Comparison of ENCODE assay signal across 9 cellular contexts in the genomic region with DNA sequence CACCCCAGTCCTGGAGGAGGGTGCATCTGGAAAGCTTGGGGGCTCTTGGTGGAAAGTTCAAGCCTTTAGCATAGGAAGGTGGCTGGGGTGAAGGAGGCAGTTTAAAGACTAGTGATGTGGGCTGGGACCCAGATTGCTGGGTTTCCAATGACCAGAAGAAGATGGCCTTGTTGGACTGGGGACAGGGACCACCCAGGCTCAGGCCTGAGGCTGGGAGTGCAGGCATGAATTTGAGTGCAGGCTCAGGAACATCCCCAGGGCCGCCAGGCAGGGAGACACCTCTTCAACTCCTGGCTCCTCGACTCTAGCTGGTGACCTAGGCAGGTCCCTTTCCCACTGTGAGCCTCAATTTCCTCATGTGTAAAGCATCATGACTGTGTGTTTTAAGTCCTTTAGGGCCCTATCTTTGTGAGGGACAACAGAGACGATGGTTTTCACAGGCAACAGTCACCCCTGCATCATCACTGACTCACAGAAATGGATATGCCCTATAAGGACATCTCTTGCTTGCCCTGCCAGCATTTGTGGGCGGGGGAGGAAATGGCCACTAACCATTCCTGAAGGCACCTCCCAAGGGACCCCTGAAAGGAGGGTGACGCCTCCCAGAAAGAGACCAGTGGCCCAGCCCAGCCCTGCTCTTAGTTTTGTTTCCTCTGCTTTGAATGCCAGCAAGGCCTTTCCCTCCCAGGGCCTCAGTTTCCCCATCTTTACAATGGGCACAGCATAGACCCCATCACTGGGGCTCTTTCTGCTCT. TPM values are rescaled to one million over a fixed set of nuclear protein-coding genes. Genes with fewer than 3 reads are reported as not detected.
DNase-seq lines count a peak whose midpoint lies in the region; ATAC-seq and TF ChIP-seq lines count a peak whose summit lies in the region.
"Had no signal": no experiment of that assay in that cellular context is flagged by ENCODE, and none has a peak within 500 bp of the region (broad histone marks: within the 10 kb centered on the region; RNA-seq: fewer than 3 reads in every experiment).

No MANE protein-coding gene starts in this region.

- TF ChIP-seq POLR2A in GM15510 (IDR thresholded peaks at IDR 0.05; ENCODE audit: borderline replicate concordance, extremely low read depth, insufficient read length), result peak; percentile 28

- peaks cover 93% of the 10 kb centered on the region for H3K4me1 Mint-ChIP-seq in activated CD8-positive, alpha-beta T cell treated with anti-CD3 and anti-CD28 coated beads, Interleukin-2, amount 10 ng/mL, durations not matched to agents 7 days and 5 days (ENCODE audit: low read depth)

- peak; percentile 43 for ATAC-seq in HG03139 (IDR thresholded peaks at IDR 0.05; ENCODE audit: unreplicated experiment)
- peak; percentile 45 for ATAC-seq in activated CD8-positive, alpha-beta T cell treated with anti-CD3 and anti-CD28 coated beads, Interleukin-2, amount 10 ng/mL, durations not matched to agents 7 days and 5 days
- no peak for ATAC-seq in HG03025 (IDR thresholded peaks at IDR 0.05; ENCODE audit: low FRiP score, unreplicated experiment)

- H3K4me3 Mint-ChIP-seq in activated CD8-positive, alpha-beta T cell treated with anti-CD3 and anti-CD28 coated beads, Interleukin-2, amount 10 ng/mL, durations not matched to agents 7 days and 5 days, result peak overlapping the region; percentile 52

- H3K27ac Mint-ChIP-seq in activated CD8-positive, alpha-beta T cell treated with anti-CD3 and anti-CD28 coated beads, Interleukin-2, amount 10 ng/mL, durations not matched to agents 7 days and 5 days, result peak overlapping the region; percentile 92

- no peaks in the 10 kb centered on the region for H3K9me3 Mint-ChIP-seq in activated CD8-positive, alpha-beta T cell treated with anti-CD3 and anti-CD28 coated beads, Interleukin-2, amount 10 ng/mL, durations not matched to agents 7 days and 5 days (ENCODE audit: insufficient read depth)

- CTCF ChIA-PET in activated CD8-positive, alpha-beta T cell treated with anti-CD3 and anti-CD28 coated beads, Interleukin-2, amount 10 ng/mL, durations not matched to agents 7 days and 5 days (lab: Charles Lee), result interaction anchor here (1.1 to 1.8 kb wide), 4 partner anchors 10 to 45 kb away, joined by 4 to 7 read pairs (median 6); no protein-coding TSS in a partner anchor

- TF ChIP-seq CTCF in foreskin fibroblast (IDR thresholded peaks at IDR 0.05; ENCODE audit: low read depth, low read length), result no peak

- H3K36me3 Mint-ChIP-seq in activated CD8-positive, alpha-beta T cell treated with anti-CD3 and anti-CD28 coated beads, Interleukin-2, amount 10 ng/mL, durations not matched to agents 7 days and 5 days (ENCODE audit: low read depth), result peaks cover 85% of the 10 kb centered on the region

- no peaks in the 10 kb centered on the region for H3K27me3 Mint-ChIP-seq in activated CD8-positive, alpha-beta T cell treated with anti-CD3 and anti-CD28 coated beads, Interleukin-2, amount 10 ng/mL, durations not matched to agents 7 days and 5 days (ENCODE audit: low read depth)

- POLR2A ChIA-PET in activated CD8-positive, alpha-beta T cell treated with anti-CD3 and anti-CD28 coated beads, Interleukin-2, amount 10 ng/mL, durations not matched to agents 7 days and 5 days (lab: Charles Lee), result interaction anchor here (0.7 to 3.1 kb wide), 7 partner anchors 10 to 38 kb away, joined by 3 to 38 read pairs (median 5); a partner anchor contains a TSS

- peak; percentile 58 for DNase-seq in activated CD8-positive, alpha-beta T cell treated with anti-CD3 and anti-CD28 coated beads, Interleukin-2, amount 10 ng/mL, durations not matched to agents 7 days and 5 days
- DNase-seq in foreskin fibroblast (peak; percentile 97 to 98), C1 segment of cervical spinal cord (lab: John Stamatoyannopoulos, UW) (no peak), SW 1271 (lab: John Stamatoyannopoulos, UW) (no peak)
- DNase-seq in stimulated activated CD4-positive, alpha-beta T cell treated with anti-CD3 and anti-CD28 coated beads, TNF-alpha, amount 100 ng/mL, for 24 hours (ENCODE audit: low read depth in 3 of 3), result peak in 2 of 3 experiments; percentile 46 to 53

- H3K4me3 ChIP-seq in foreskin fibroblast (ENCODE audit: low read depth in 1 of 2, low read length in 2 of 2), result no peak overlapping the region

RNA-seq across cellular contexts. Expression of a gene that starts 11.1 kb away (rescaled TPM):
- 100 to 1,000 TPM; 280 to 291 TPM for total RNA-seq in activated CD8-positive, alpha-beta T cell treated with anti-CD3 and anti-CD28 coated beads, Interleukin-2, amount 10 ng/mL, durations not matched to agents 7 days and 5 days

RNA-seq across cellular contexts. Expression of a gene that starts 38.7 kb away (rescaled TPM):
- total RNA-seq in activated CD8-positive, alpha-beta T cell treated with anti-CD3 and anti-CD28 coated beads, Interleukin-2, amount 10 ng/mL, durations not matched to agents 7 days and 5 days, result not detected
- total RNA-seq: T-helper 1 cell treated with Interleukin-12 subunit alpha and Interleukin-12 subunit beta and Interleukin-4 antibody, amounts not matched to agents 30 ng/mL and 1 ng/mL, for 36 hours had no signal

Comparison
In these comparisons a context has a peak if more than half of its experiments do, and no peak if none do; other contexts are left out.
1. DNase-seq: peak in activated CD8-positive, alpha-beta T cell treated with anti-CD3 and anti-CD28 coated beads, Interleukin-2, amount 10 ng/mL, durations not matched to agents 7 days and 5 days (single experiment), foreskin fibroblast (2 of 2) and stimulated activated CD4-positive, alpha-beta T cell treated with anti-CD3 and anti-CD28 coated beads, TNF-alpha, amount 100 ng/mL, for 24 hours (2 of 3); none in C1 segment of cervical spinal cord (0 of 14) and SW 1271 (0 of 2).